21 cellular contexts compared by ENCODE assay signal in genomic region chr14:92248638-92249037, GRCh38.
"Had no signal": no experiment of that assay in that cellular context is flagged by ENCODE, and none has a peak within 500 bp of the region (broad histone marks: within the 10 kb centered on the region; RNA-seq: fewer than 3 reads in every experiment).

No MANE protein-coding gene starts in this region.

- ATAC-seq: effector memory CD8-positive, alpha-beta T cell; gastrocnemius medialis; psoas muscle; stimulated activated memory B cell treated with anti-CD40 and anti-IgM and Interleukin-4, amounts not matched to agents 10 μg/mL and 1 μg/mL and 100 μg/mL, for 72 hours had no signal

- H3K9me3 ChIP-seq: right lobe of liver, testis had no signal

- H3K36me3 Mint-ChIP-seq: memory B cell; stimulated activated memory B cell treated with anti-CD40 and anti-IgM and Interleukin-4, amounts not matched to agents 10 μg/mL and 1 μg/mL and 100 μg/mL, for 72 hours had no signal

- H3K27ac Mint-ChIP-seq: effector memory CD8-positive, alpha-beta T cell; memory B cell; nephron; stimulated activated memory B cell treated with anti-CD40 and anti-IgM and Interleukin-4, amounts not matched to agents 10 μg/mL and 1 μg/mL and 100 μg/mL, for 72 hours; stimulated activated naive CD8-positive, alpha-beta T cell treated with anti-CD3 and anti-CD28 coated beads, Interleukin-15, Interleukin-2, amounts not matched to agents 100 ng/mL and 50 ng/mL, for 24 hours had no signal

- H3K27me3 ChIP-seq: right lobe of liver, testis had no signal

- H3K4me3 ChIP-seq: esophagus muscularis mucosa, gastrocnemius medialis, heart right ventricle, lower lobe of right lung, psoas muscle, right lobe of liver, testis, tibial nerve had no signal

- H3K4me1 ChIP-seq: gastrocnemius medialis, lower lobe of right lung, psoas muscle, right lobe of liver, testis, tibial nerve had no signal

- H3K36me3 ChIP-seq: esophagus muscularis mucosa, gastrocnemius medialis, heart right ventricle, lower lobe of right lung, right lobe of liver, tibial nerve had no signal

- H3K4me3 Mint-ChIP-seq: effector memory CD8-positive, alpha-beta T cell; memory B cell; nephron; stimulated activated memory B cell treated with anti-CD40 and anti-IgM and Interleukin-4, amounts not matched to agents 10 μg/mL and 1 μg/mL and 100 μg/mL, for 72 hours; stimulated activated naive CD8-positive, alpha-beta T cell treated with anti-CD3 and anti-CD28 coated beads, Interleukin-15, Interleukin-2, amounts not matched to agents 100 ng/mL and 50 ng/mL, for 24 hours had no signal

- DNase-seq: effector memory CD8-positive, alpha-beta T cell; gastrocnemius medialis; heart right ventricle; hypothalamus; kidney glomerular epithelial cell; lower lobe of right lung; midbrain; psoas muscle; retina; right lobe of liver; stimulated activated CD4-positive, alpha-beta T cell treated with anti-CD3 and anti-CD28 coated beads, Interleukin-15, amount 100 ng/mL, for 24 hours; stimulated activated CD4-positive, alpha-beta T cell treated with anti-CD3 and anti-CD28 coated beads, Interleukin-1b, Interleukin-23, amount 100 ng/mL, for 48 hours; stimulated activated CD4-positive, alpha-beta T cell treated with anti-CD3 and anti-CD28 coated beads, Interleukin-4, amount 100 ng/mL, for 24 hours; testis had no signal

- H3K27ac ChIP-seq: epithelial cell of prostate, esophagus muscularis mucosa, gastrocnemius medialis, lower lobe of right lung, psoas muscle, right lobe of liver, testis, tibial nerve had no signal
